In genomic region chr7:139675127-139676110, GRCh38 we compare ENCODE assay signal across 1 cellular context.
A peak's percentile ranks its signal among the peaks of the same experiment; 100 is the strongest.
TF ChIP-seq lines count a peak whose summit lies in the region.

No MANE protein-coding gene starts in this region.

TF ChIP-seq in HepG2, 621 proteins besides CTCF, POLR2A, EP300 and RAD21 (continued from another document and continues in another):
- TF ChIP-seq ZSCAN12 (CRISPR knock-in tag; IDR thresholded peaks at IDR 0.05) (no peak), HOXD1 (CRISPR knock-in tag; IDR thresholded peaks at IDR 0.05) (0 out of 2 replicates have a peak, but pooled peaks have one; percentile 70), RFX5 (IDR thresholded peaks at IDR 0.05; ENCODE audit: low read depth, low read length) (no peak), ERF (CRISPR knock-in tag; IDR thresholded peaks at IDR 0.05) (peak; percentile 86), NCOA1 (CRISPR knock-in tag; IDR thresholded peaks at IDR 0.05) (no peak), ZNF33A (CRISPR knock-in tag; IDR thresholded peaks at IDR 0.05; ENCODE audit: borderline replicate concordance) (no peak), KIAA2018 (CRISPR knock-in tag; IDR thresholded peaks at IDR 0.05; ENCODE audit: borderline replicate concordance) (no peak), IKZF5 (CRISPR knock-in tag; IDR thresholded peaks at IDR 0.05) (peak; percentile 97), REST (IDR thresholded peaks at IDR 0.05; ENCODE audit: borderline replicate concordance in 1 of 2, low read depth in 1 of 2, low read length in 2 of 2) (peak in 1 of 2 experiments; percentile 65; a peak in 1 of 4 replicates), SRF (IDR thresholded peaks at IDR 0.05; ENCODE audit: low read depth, low read length) (0 out of 2 replicates have a peak, but pooled peaks have one; percentile 16), ZNF431 (CRISPR knock-in tag; IDR thresholded peaks at IDR 0.05; ENCODE audit: borderline replicate concordance, low read depth) (peak; percentile 36; the same call in 1 of the 2 replicates), GMEB2 (CRISPR knock-in tag; IDR thresholded peaks at IDR 0.05; ENCODE audit: low read depth) (no peak), DBP (CRISPR knock-in tag; IDR thresholded peaks at IDR 0.05; ENCODE audit: not compliant biosample characterization) (peak; percentile 46), MAFG (CRISPR knock-in tag; IDR thresholded peaks at IDR 0.05) (no peak), PHF8 (CRISPR knock-in tag; IDR thresholded peaks at IDR 0.05) (no peak), SMAD3 (CRISPR knock-in tag; IDR thresholded peaks at IDR 0.05) (peak; percentile 91), JARID2 (CRISPR knock-in tag; IDR thresholded peaks at IDR 0.05; ENCODE audit: insufficient replicate concordance) (no peak), ZNF629 (CRISPR knock-in tag; conservative IDR thresholded peaks at IDR 0.05) (0 out of 2 replicates have a peak, but pooled peaks have one; percentile 4), ZNF644 (CRISPR knock-in tag; IDR thresholded peaks at IDR 0.05; ENCODE audit: low read depth) (peak; percentile 94), RFX1 (IDR thresholded peaks at IDR 0.05) (no peak), SMARCC2 (IDR thresholded peaks at IDR 0.05) (no peak), NFRKB (IDR thresholded peaks at IDR 0.05) (no peak), CREB3 (CRISPR knock-in tag; IDR thresholded peaks at IDR 0.05) (0 out of 2 replicates have a peak, but pooled peaks have one; percentile 51), USF2 (IDR thresholded peaks at IDR 0.05; ENCODE audit: low read depth, low read length) (no peak), USF2 (CRISPR knock-in tag; IDR thresholded peaks at IDR 0.05; ENCODE audit: borderline replicate concordance) (no peak), KLF16 (CRISPR knock-in tag; IDR thresholded peaks at IDR 0.05) (peak in 1 of 2 experiments; percentile 86; a peak in 2 of 4 replicates), SMAD1 (CRISPR knock-in tag; IDR thresholded peaks at IDR 0.05; ENCODE audit: borderline replicate concordance, low read depth) (no peak), RELA (CRISPR knock-in tag; IDR thresholded peaks at IDR 0.05) (no peak), KDM5B (CRISPR knock-in tag; IDR thresholded peaks at IDR 0.05; ENCODE audit: borderline replicate concordance) (peak; percentile 39; the same call in 1 of the 2 replicates), SOX6 (IDR thresholded peaks at IDR 0.05) (no peak), SOX6 (CRISPR knock-in tag; IDR thresholded peaks at IDR 0.05) (peak; percentile 97), ZNF790 (CRISPR knock-in tag; IDR thresholded peaks at IDR 0.05; ENCODE audit: borderline replicate concordance) (no peak), ZBTB7B (CRISPR knock-in tag; IDR thresholded peaks at IDR 0.05) (0 out of 2 replicates have a peak, but pooled peaks have one; percentile 25), ZFYVE20 (CRISPR knock-in tag; IDR thresholded peaks at IDR 0.05; ENCODE audit: borderline replicate concordance, low read depth) (no peak), SOX5 (CRISPR knock-in tag; IDR thresholded peaks at IDR 0.05; ENCODE audit: borderline replicate concordance) (peak; percentile 93), GATA4 (IDR thresholded peaks at IDR 0.05; ENCODE audit: borderline replicate concordance, low read depth) (no peak), HMG20B (CRISPR knock-in tag; conservative IDR thresholded peaks at IDR 0.05) (0 out of 2 replicates have a peak, but pooled peaks have one; percentile 74), EZH2 (conservative IDR thresholded peaks at IDR 0.05; ENCODE audit: low read depth, low read length) (no peak), POLR2G (IDR thresholded peaks at IDR 0.05; ENCODE audit: low read depth, low read length) (no peak), AKAP8 (CRISPR knock-in tag; IDR thresholded peaks at IDR 0.05) (0 out of 2 replicates have a peak, but pooled peaks have one; percentile 37), DR1 (CRISPR knock-in tag; IDR thresholded peaks at IDR 0.05) (no peak), TOE1 (CRISPR knock-in tag; IDR thresholded peaks at IDR 0.05) (no peak), GATAD2A (CRISPR knock-in tag; IDR thresholded peaks at IDR 0.05) (peak; percentile 99), ZMAT3 (CRISPR knock-in tag; conservative IDR thresholded peaks at IDR 0.05) (no peak), ZBTB37 (CRISPR knock-in tag; IDR thresholded peaks at IDR 0.05) (no peak), SUZ12 (IDR thresholded peaks at IDR 0.05; ENCODE audit: low read depth, low read length) (no peak)
